ENCODE assay signal across 34 cellular contexts in the genomic region with DNA sequence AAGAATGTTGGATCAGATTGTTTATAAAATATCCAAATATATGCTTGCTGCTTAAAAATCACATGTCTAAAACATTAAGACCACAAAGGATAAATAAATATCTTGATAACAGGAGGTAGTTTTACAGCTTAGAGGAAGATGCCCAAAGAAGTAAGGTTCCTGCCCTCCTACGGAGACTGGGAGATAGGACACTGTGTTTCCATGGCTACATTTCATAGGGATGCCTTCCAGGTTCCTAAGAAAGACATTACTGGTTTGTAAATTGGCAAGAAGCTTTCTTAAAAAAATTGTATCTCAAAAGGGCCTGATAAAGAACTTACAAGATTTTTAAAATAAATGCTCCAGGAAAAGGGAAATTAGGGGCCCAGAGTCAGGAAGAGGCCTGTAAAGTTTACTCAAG.
"Had no signal": no experiment of that assay in that cellular context is flagged by ENCODE, and none has a peak within 500 bp of the region (broad histone marks: within the 10 kb centered on the region; RNA-seq: fewer than 3 reads in every experiment).

No MANE protein-coding gene starts in this region.

- DNase-seq: Karpas-422, Kasumi-1, MG63, MM.1S, MV-4-11, NCI-H1048, NCI-H1092, NCI-H1092 treated with DMSO at 0.1 percent for 48 hours, NCI-H1105, NCI-H1105 treated with DMSO at 0.1 percent for 48 hours, NCI-H1417, NCI-H1417 treated with DMSO at 0.1 percent for 48 hours, NCI-H1436, NCI-H1436 treated with DMSO at 0.1 percent for 48 hours, NCI-H146, NCI-H1694, NCI-H1694 treated with DMSO at 0.1 percent for 48 hours, NCI-H187, NCI-H187 treated with DMSO at 0.1 percent for 48 hours, NCI-H1930, NCI-H2029, NCI-H2029 treated with DMSO at 0.1 percent for 48 hours, NCI-H2081, NCI-H2081 treated with DMSO at 0.1 percent for 48 hours, NCI-H2107, NCI-H2171, NCI-H2171 treated with DMSO at 0.1 percent for 48 hours, NCI-H2227 treated with DMSO at 0.1 percent for 48 hours, NCI-H226, NCI-H345, NCI-H446, NCI-H446 treated with DMSO at 0.1 percent for 48 hours, NCI-H510A, NCI-H510A treated with DMSO at 0.1 percent for 48 hours had no signal
